In the genomic region with DNA sequence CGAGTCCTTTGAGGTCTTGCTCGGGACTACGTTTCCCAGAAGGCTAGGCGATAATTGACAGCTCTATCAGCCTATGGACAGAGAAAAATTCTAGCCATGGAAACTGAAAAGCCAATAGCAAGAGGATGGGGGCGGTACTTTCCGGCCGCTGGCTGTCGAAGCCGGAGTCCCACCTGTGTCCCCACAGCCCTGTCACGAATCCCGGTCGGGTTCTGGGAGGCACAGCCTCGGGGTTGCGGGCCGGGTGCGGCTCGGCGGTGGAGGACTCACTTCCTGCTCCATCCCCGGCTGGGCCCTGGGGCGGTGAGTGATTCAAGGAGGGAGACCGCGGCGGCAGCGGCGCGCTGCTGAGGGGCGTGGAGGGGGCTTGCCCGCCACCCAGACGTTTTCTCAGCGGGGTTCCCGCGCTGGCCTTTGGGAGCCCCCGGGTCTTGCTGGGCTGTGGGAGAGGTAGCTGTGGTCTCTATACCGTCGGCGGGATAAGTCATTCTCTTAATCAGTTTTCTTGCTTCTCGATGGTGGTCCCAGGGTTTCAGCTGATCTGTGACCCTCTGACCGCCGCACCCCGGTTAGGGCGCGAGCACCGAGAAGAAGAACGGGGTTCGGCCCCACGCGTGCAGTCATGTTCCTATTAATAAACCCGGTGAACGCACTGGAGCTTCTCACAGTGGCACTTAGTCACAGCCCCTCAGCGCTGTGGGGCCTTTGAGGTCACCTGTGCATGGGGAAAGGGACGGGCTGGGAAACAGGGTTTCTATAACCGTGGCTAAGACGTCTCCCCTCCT, we compare ENCODE assay signal across 8 cellular contexts. TPM values are rescaled to one million over a fixed set of nuclear protein-coding genes. Genes with fewer than 3 reads are reported as not detected.
DNase-seq lines count a peak whose midpoint lies in the region; ATAC-seq and TF ChIP-seq lines count a peak whose summit lies in the region.

A gene (plus strand): TSS at position 176 of the 785 bp plus-strand sequence. CDS start 2,377 bp downstream, outside the sequence.

- ATAC-seq in HG02588 (IDR thresholded peaks at IDR 0.05; ENCODE audit: unreplicated experiment) = peak; percentile 98

- H3K4me3 ChIP-seq in GM06990 (replicated peaks; ENCODE audit: low read depth, low read length) (peak within 1 kb of the TSS; percentile 73), SK-N-MC (peak within 1 kb of the TSS; percentile 83), thymus (ENCODE audit: low read length) (peak within 1 kb of the TSS; percentile 89)

- H3K27me3 ChIP-seq in GM06990 (replicated peaks; ENCODE audit: control insufficient read depth, insufficient read depth, low read length) (no peaks in the 10 kb centered on the region), thymus (ENCODE audit: control insufficient read depth, insufficient read depth) (no peaks in the 10 kb centered on the region)

- peak within 1 kb of the TSS; percentile 54 for H3K9ac ChIP-seq in SK-N-MC (ENCODE audit: insufficient read length)

- intact Hi-C loops in head of caudate nucleus (cut with DNase I) = no loop called here

- no peaks in the 10 kb centered on the region for H3K9me3 Mint-ChIP-seq in activated naive CD4-positive, alpha-beta T cell treated with anti-CD3 and anti-CD28 coated beads, Interleukin-2, amount 50 U/mL, for 24 hours
- H3K9me3 Mint-ChIP-seq in osteocyte (ENCODE audit: unreplicated experiment) = no peaks in the 10 kb centered on the region

- no peak within 1 kb of the TSS for H3K27ac Mint-ChIP-seq in activated naive CD4-positive, alpha-beta T cell treated with anti-CD3 and anti-CD28 coated beads, Interleukin-2, amount 50 U/mL, for 24 hours
- H3K27ac Mint-ChIP-seq in osteocyte (ENCODE audit: unreplicated experiment) = no peak within 1 kb of the TSS

- WGBS in thymus = 1% methylated on average over 53 of the region's 53 CpGs

- H3K27me3 Mint-ChIP-seq in activated naive CD4-positive, alpha-beta T cell treated with anti-CD3 and anti-CD28 coated beads, Interleukin-2, amount 50 U/mL, for 24 hours = no peaks in the 10 kb centered on the region
- H3K27me3 Mint-ChIP-seq in osteocyte (ENCODE audit: unreplicated experiment) = no peaks in the 10 kb centered on the region

- no peaks in the 10 kb centered on the region for H3K36me3 Mint-ChIP-seq in activated naive CD4-positive, alpha-beta T cell treated with anti-CD3 and anti-CD28 coated beads, Interleukin-2, amount 50 U/mL, for 24 hours
- no peaks in the 10 kb centered on the region for H3K36me3 Mint-ChIP-seq in osteocyte (ENCODE audit: unreplicated experiment)

- H3K9me3 ChIP-seq in SK-N-MC (ENCODE audit: low read depth, low read length) = no peaks in the 10 kb centered on the region
- no peaks in the 10 kb centered on the region for H3K9me3 ChIP-seq in thymus (ENCODE audit: control insufficient read depth)

- peaks cover 6% of the 10 kb centered on the region for H3K4me1 Mint-ChIP-seq in activated naive CD4-positive, alpha-beta T cell treated with anti-CD3 and anti-CD28 coated beads, Interleukin-2, amount 50 U/mL, for 24 hours
- H3K4me1 Mint-ChIP-seq in osteocyte (ENCODE audit: unreplicated experiment) = peaks cover 10% of the 10 kb centered on the region

- DNase-seq in GM06990 (ENCODE audit: extremely low read depth, insufficient read length) (peak; percentile 87), NCI-H1048 (lab: John Stamatoyannopoulos, UW) (peak; percentile 87), SK-N-MC (ENCODE audit: low read depth, low spot score) (peak; percentile 95), head of caudate nucleus (peak; percentile 79 to 97 (median 92)), osteocyte (ENCODE audit: extremely low spot score, unreplicated experiment) (peak; percentile 95)

- no peak within 1 kb of the TSS for H3K27ac ChIP-seq in SK-N-MC
- H3K27ac ChIP-seq in thymus (ENCODE audit: low read depth) = peak within 1 kb of the TSS; percentile 52

- no peak for TF ChIP-seq CTCF in GM06990 (IDR thresholded peaks at IDR 0.05; ENCODE audit: insufficient read depth, low read length, poor library complexity, severe bottlenecking)
- TF ChIP-seq CTCF in osteocyte (IDR thresholded peaks at IDR 0.05) = no peak

- H3K36me3 ChIP-seq in GM06990 (ENCODE audit: control insufficient read depth, insufficient read depth, low read length) = no peaks in the 10 kb centered on the region
- no peaks in the 10 kb centered on the region for H3K36me3 ChIP-seq in SK-N-MC (ENCODE audit: insufficient read depth, low read length)
- no peaks in the 10 kb centered on the region for H3K36me3 ChIP-seq in thymus (ENCODE audit: control insufficient read depth, insufficient read depth)

- H3K4me1 ChIP-seq in thymus (ENCODE audit: control insufficient read depth, insufficient read depth, low read length) = peaks cover 10% of the 10 kb centered on the region

- H3K4me3 Mint-ChIP-seq in activated naive CD4-positive, alpha-beta T cell treated with anti-CD3 and anti-CD28 coated beads, Interleukin-2, amount 50 U/mL, for 24 hours = peak within 1 kb of the TSS; percentile 91
- H3K4me3 Mint-ChIP-seq in osteocyte (ENCODE audit: unreplicated experiment) = peak within 1 kb of the TSS; percentile 87

RNA-seq across cellular contexts. Expression of the gene that starts here (rescaled TPM):
- total RNA-seq in osteocyte = 1.6 and 3.1 TPM in 2 replicates
- 1.9 TPM for polyA plus RNA-seq in thymus
